Comparison of ENCODE assay signal across 8 cellular contexts in genomic region chr19:10478903-10479384, GRCh38. TPM values are rescaled to one million over a fixed set of nuclear protein-coding genes. Genes with fewer than 3 reads are reported as not detected.
DNase-seq lines count a peak whose midpoint lies in the region; ATAC-seq, FAIRE-seq and TF ChIP-seq lines count a peak whose summit lies in the region.

No MANE protein-coding gene starts in this region.

- H3K27ac Mint-ChIP-seq in Caco-2 (ENCODE audit: unreplicated experiment) (peak overlapping the region; percentile 73), glutamatergic neuron (ENCODE audit: unreplicated experiment) (no peak overlapping the region)

- FAIRE-seq in pancreas (lab: Jason Lieb, UNC): no peak

- H3K9me3 Mint-ChIP-seq in Caco-2 (ENCODE audit: unreplicated experiment) (no peaks in the 10 kb centered on the region), glutamatergic neuron (ENCODE audit: unreplicated experiment) (no peaks in the 10 kb centered on the region)

- TF ChIP-seq EP300 in suprapubic skin (IDR thresholded peaks at IDR 0.05): no peak

- H3K4me3 Mint-ChIP-seq in Caco-2 (ENCODE audit: unreplicated experiment): peak overlapping the region; percentile 84
- H3K4me3 Mint-ChIP-seq in glutamatergic neuron (ENCODE audit: unreplicated experiment): peak overlapping the region; percentile 20

- no peak overlapping the region for H2AFZ ChIP-seq in Karpas-422 (ENCODE audit: low read length)

- POLR2A ChIA-PET in Caco-2 (lab: Charles Lee): no interaction called here

- TF ChIP-seq POLR2A in suprapubic skin (IDR thresholded peaks at IDR 0.05): no peak

- H3K27ac ChIP-seq in Karpas-422 (ENCODE audit: low read length) (no peak overlapping the region), pancreas (no peak overlapping the region), suprapubic skin (peak overlapping the region; percentile 14)

- no peaks in the 10 kb centered on the region for H3K27me3 ChIP-seq in Caco-2 (replicated peaks; ENCODE audit: control insufficient read depth, insufficient read depth, low read length)
- no peaks in the 10 kb centered on the region for H3K27me3 ChIP-seq in Karpas-422 (ENCODE audit: low read length)
- H3K27me3 ChIP-seq in pancreas: no peaks in the 10 kb centered on the region
- H3K27me3 ChIP-seq in suprapubic skin: no peaks in the 10 kb centered on the region

- intact Hi-C loops in Caco-2 (cut with micrococcal nuclease; ENCODE audit: unreplicated experiment): loop anchor here (5.0 kb wide), 1 partner anchor 218 kb away; no protein-coding TSS in a partner anchor
- intact Hi-C loops in pancreas (cut with DNase I): no loop called here

- no peaks in the 10 kb centered on the region for H3K36me3 Mint-ChIP-seq in Caco-2 (ENCODE audit: insufficient read depth, unreplicated experiment)
- H3K36me3 Mint-ChIP-seq in glutamatergic neuron (ENCODE audit: unreplicated experiment): no peaks in the 10 kb centered on the region

- H3K4me2 ChIP-seq in Karpas-422 (ENCODE audit: low read depth, low read length, poor library complexity, severe bottlenecking): no peak overlapping the region

- H3K4me3 ChIP-seq in Caco-2 (ENCODE audit: low read depth, low read length) (peak overlapping the region; percentile 32), Karpas-422 (ENCODE audit: low read length) (no peak overlapping the region), pancreas (peak overlapping the region in 2 of 4 donors; percentile 30 to 43), suprapubic skin (peak overlapping the region; percentile 48)

- BruUV-seq in Caco-2 (replicated peaks; lab: Mats Ljungman, UMichigan): no TSS peak

- TF ChIP-seq CTCF in Caco-2 (IDR thresholded peaks at IDR 0.05; ENCODE audit: insufficient read depth in 1 of 2, low read depth in 1 of 2, low read length in 1 of 2, severe bottlenecking in 1 of 2, unreplicated experiment in 1 of 2) (peak; percentile 75 to 85), glutamatergic neuron (IDR thresholded peaks at IDR 0.05; ENCODE audit: partially characterized antibody, unreplicated experiment) (peak; percentile 68), pancreas (IDR thresholded peaks at IDR 0.05) (peak; percentile 65 to 75 (median 74)), suprapubic skin (IDR thresholded peaks at IDR 0.05) (peak; percentile 26 to 80)

- CTCF ChIA-PET in Caco-2 (lab: Charles Lee): interaction anchor here (0.6 to 1.4 kb wide), 16 partner anchors 11 to 355 kb away, joined by 3 to 10 read pairs (median 4); partner anchors contain the start of genes CDC37, DNM2 and QTRT1

- H3K79me2 ChIP-seq in Karpas-422 (ENCODE audit: low read length): no peaks in the 10 kb centered on the region

- H3K9ac ChIP-seq in Karpas-422 (ENCODE audit: low read length): no peak overlapping the region

- H3K36me3 ChIP-seq in Caco-2 (ENCODE audit: control insufficient read depth, insufficient read depth, low read length) (no peaks in the 10 kb centered on the region), Karpas-422 (ENCODE audit: insufficient read depth, low read length) (no peaks in the 10 kb centered on the region), pancreas (no peaks in the 10 kb centered on the region), suprapubic skin (no peaks in the 10 kb centered on the region)

- H3K4me1 Mint-ChIP-seq in Caco-2 (ENCODE audit: low read depth, unreplicated experiment) (no peaks in the 10 kb centered on the region), glutamatergic neuron (ENCODE audit: low read depth, unreplicated experiment) (no peaks in the 10 kb centered on the region)

- no peaks in the 10 kb centered on the region for H4K20me1 ChIP-seq in Karpas-422 (ENCODE audit: insufficient read depth, low read depth, low read length)

- H3K27me3 Mint-ChIP-seq in Caco-2 (ENCODE audit: insufficient read depth, unreplicated experiment) (no peaks in the 10 kb centered on the region), glutamatergic neuron (ENCODE audit: unreplicated experiment) (peaks cover 6% of the 10 kb centered on the region)

- DNase-seq in Caco-2: peak; percentile 93 to 95
- DNase-seq in Karpas-422: peak; percentile 65
- peak; percentile 91 for DNase-seq in activated naive CD4-positive, alpha-beta T cell treated with anti-CD3 and anti-CD28 coated beads, Interleukin-2, amount 50 U/mL, for 16 hours
- peak; percentile 82 for DNase-seq in glutamatergic neuron
- DNase-seq in pancreas: peak; percentile 91 to 93 (median 92)
- DNase-seq in suprapubic skin (ENCODE audit: low spot score in 2 of 2): peak; percentile 93 to 96

- peaks cover 5% of the 10 kb centered on the region; the same call in 1 of the 2 replicates for H3K4me1 ChIP-seq in Caco-2
- H3K4me1 ChIP-seq in Karpas-422 (ENCODE audit: low read length): no peaks in the 10 kb centered on the region
- no peaks in the 10 kb centered on the region for H3K4me1 ChIP-seq in pancreas
- peaks cover 16% of the 10 kb centered on the region for H3K4me1 ChIP-seq in suprapubic skin

- WGBS in pancreas, 2 donors: 1% methylated on average over 36 of the region's 36 CpGs
- WGBS in suprapubic skin: under 1% methylated on average over 16 of the region's 36 CpGs

- no peaks in the 10 kb centered on the region for H3K9me2 ChIP-seq in Karpas-422 (replicated peaks; ENCODE audit: insufficient read depth, low read length)

- H3K9me3 ChIP-seq in Caco-2 (no peaks in the 10 kb centered on the region), Karpas-422 (ENCODE audit: low read length) (no peaks in the 10 kb centered on the region), pancreas (no peaks in the 10 kb centered on the region), suprapubic skin (no peaks in the 10 kb centered on the region)

- ATAC-seq in SK-N-SH treated with all-trans-retinoic acid at 6 μM for 48 hours: peak; percentile 91
- peak; percentile 91 to 95 (median 94) for ATAC-seq in pancreas
- no peak for ATAC-seq in HG03108 (IDR thresholded peaks at IDR 0.05; ENCODE audit: unreplicated experiment)

TF ChIP-seq in SK-N-SH treated with all-trans-retinoic acid at 6 μM for 48 hours, 23 proteins besides CTCF, POLR2A, EP300 and RAD21 (continues in another document):
- TF ChIP-seq BACH2 (CRISPR knock-in tag; IDR thresholded peaks at IDR 0.05; ENCODE audit: borderline replicate concordance): no peak
- TF ChIP-seq, protein P1, sequence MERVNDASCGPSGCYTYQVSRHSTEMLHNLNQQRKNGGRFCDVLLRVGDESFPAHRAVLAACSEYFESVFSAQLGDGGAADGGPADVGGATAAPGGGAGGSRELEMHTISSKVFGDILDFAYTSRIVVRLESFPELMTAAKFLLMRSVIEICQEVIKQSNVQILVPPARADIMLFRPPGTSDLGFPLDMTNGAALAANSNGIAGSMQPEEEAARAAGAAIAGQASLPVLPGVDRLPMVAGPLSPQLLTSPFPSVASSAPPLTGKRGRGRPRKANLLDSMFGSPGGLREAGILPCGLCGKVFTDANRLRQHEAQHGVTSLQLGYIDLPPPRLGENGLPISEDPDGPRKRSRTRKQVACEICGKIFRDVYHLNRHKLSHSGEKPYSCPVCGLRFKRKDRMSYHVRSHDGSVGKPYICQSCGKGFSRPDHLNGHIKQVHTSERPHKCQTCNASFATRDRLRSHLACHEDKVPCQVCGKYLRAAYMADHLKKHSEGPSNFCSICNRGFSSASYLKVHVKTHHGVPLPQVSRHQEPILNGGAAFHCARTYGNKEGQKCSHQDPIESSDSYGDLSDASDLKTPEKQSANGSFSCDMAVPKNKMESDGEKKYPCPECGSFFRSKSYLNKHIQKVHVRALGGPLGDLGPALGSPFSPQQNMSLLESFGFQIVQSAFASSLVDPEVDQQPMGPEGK (CRISPR knock-in tag; IDR thresholded peaks at IDR 0.05; ENCODE audit: borderline replicate concordance): no peak
- no peak for TF ChIP-seq ARNTL (CRISPR knock-in tag; IDR thresholded peaks at IDR 0.05; ENCODE audit: borderline replicate concordance, low read depth)
- TF ChIP-seq, protein P2, sequence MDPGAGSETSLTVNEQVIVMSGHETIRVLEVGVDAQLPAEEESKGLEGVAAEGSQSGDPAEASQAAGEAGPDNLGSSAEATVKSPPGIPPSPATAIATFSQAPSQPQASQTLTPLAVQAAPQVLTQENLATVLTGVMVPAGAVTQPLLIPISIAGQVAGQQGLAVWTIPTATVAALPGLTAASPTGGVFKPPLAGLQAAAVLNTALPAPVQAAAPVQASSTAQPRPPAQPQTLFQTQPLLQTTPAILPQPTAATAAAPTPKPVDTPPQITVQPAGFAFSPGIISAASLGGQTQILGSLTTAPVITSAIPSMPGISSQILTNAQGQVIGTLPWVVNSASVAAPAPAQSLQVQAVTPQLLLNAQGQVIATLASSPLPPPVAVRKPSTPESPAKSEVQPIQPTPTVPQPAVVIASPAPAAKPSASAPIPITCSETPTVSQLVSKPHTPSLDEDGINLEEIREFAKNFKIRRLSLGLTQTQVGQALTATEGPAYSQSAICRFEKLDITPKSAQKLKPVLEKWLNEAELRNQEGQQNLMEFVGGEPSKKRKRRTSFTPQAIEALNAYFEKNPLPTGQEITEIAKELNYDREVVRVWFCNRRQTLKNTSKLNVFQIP (CRISPR knock-in tag; IDR thresholded peaks at IDR 0.05; ENCODE audit: borderline replicate concordance, low read depth): no peak
- no peak for TF ChIP-seq ZNF565 (CRISPR knock-in tag; conservative IDR thresholded peaks at IDR 0.05; ENCODE audit: low read depth)
- TF ChIP-seq ZNF70 (CRISPR knock-in tag; IDR thresholded peaks at IDR 0.05): no peak
- no peak for TF ChIP-seq ZFP3 (CRISPR knock-in tag; IDR thresholded peaks at IDR 0.05)
- no peak for TF ChIP-seq GLIS3 (CRISPR knock-in tag; IDR thresholded peaks at IDR 0.05)
- TF ChIP-seq CSDC2 (CRISPR knock-in tag; IDR thresholded peaks at IDR 0.05): no peak
- no peak for TF ChIP-seq ESRRG (CRISPR knock-in tag; IDR thresholded peaks at IDR 0.05)

RNA-seq across cellular contexts. Expression of gene KEAP1, which starts 24.2 kb away (rescaled TPM):
- 73.0 and 77.7 TPM in 2 replicates for total RNA-seq in Caco-2 (2022)
- total RNA-seq in Karpas-422 (2014; rRNA removed; shearing (Covaris generic); ENCODE audit: low replicate concordance): 25.0 and 53.9 TPM in 2 replicates
- 44.1 TPM for total RNA-seq in glutamatergic neuron (ENCODE audit: unreplicated experiment)
- total RNA-seq in pancreas: 10 to 100 TPM; 25.2 to 36.4 (median 32.3) TPM
- polyA plus RNA-seq in pancreas: 10 to 100 TPM; 40.9 to 48.6 TPM
- total RNA-seq in suprapubic skin: 10 to 100 TPM; 44.3 to 75.8 (median 69.9) TPM

RNA-seq across cellular contexts. Expression of gene S1PR5, which starts 38.3 kb away (rescaled TPM):
- 0.57 and 0.67 TPM in 2 replicates for total RNA-seq in Caco-2 (2022)
- total RNA-seq in Karpas-422 (2014; rRNA removed; shearing (Covaris generic); ENCODE audit: low replicate concordance): not detected in 2 replicates
- not detected for total RNA-seq in glutamatergic neuron (ENCODE audit: unreplicated experiment)
- 1 to 10 TPM in 2 of 6 donors, under 1 TPM in 4; 0.32 to 1.3 (median 0.63) TPM for total RNA-seq in pancreas
- under 1 TPM; 0.21 to 0.38 TPM for polyA plus RNA-seq in pancreas
- total RNA-seq in suprapubic skin: 10 to 100 TPM; 19.2 to 63.8 (median 26.8) TPM

RNA-seq across cellular contexts. Expression of gene PDE4A, which starts 58.6 kb away (rescaled TPM):
- 3.6 and 3.7 TPM in 2 replicates for total RNA-seq in Caco-2 (2022)
- 2.6 and 2.9 TPM in 2 replicates for total RNA-seq in Karpas-422 (2014; rRNA removed; shearing (Covaris generic); ENCODE audit: low replicate concordance)
- 5.7 TPM for total RNA-seq in glutamatergic neuron (ENCODE audit: unreplicated experiment)
- 10 to 100 TPM in 4 of 6 donors, 1 to 10 TPM in 2; 6.6 to 12.6 (median 11.2) TPM for total RNA-seq in pancreas
- 1 to 10 TPM; 5.0 to 8.5 TPM for polyA plus RNA-seq in pancreas
- total RNA-seq in suprapubic skin: 1 to 10 TPM; 3.7 to 7.9 (median 5.6) TPM

Comparison
In these comparisons a context has a peak if more than half of its experiments do, and no peak if none do; other contexts are left out.
1. RNA of gene S1PR5, which starts 38.3 kb away (total RNA-seq): 19.2 to 63.8 TPM in suprapubic skin; 0.32 to 1.3 TPM in pancreas, 0.57 to 0.67 TPM in Caco-2, not detected in Karpas-422 and not detected in glutamatergic neuron (single experiment); every median in the first group is over 4 times any median in the second.
2. Peak in every context shown above with its lines, with median percentiles within 50 percentile points of each other: DNase-seq and CTCF ChIP-seq.